ENCODE assay signal across 8 cellular contexts in the genomic region with DNA sequence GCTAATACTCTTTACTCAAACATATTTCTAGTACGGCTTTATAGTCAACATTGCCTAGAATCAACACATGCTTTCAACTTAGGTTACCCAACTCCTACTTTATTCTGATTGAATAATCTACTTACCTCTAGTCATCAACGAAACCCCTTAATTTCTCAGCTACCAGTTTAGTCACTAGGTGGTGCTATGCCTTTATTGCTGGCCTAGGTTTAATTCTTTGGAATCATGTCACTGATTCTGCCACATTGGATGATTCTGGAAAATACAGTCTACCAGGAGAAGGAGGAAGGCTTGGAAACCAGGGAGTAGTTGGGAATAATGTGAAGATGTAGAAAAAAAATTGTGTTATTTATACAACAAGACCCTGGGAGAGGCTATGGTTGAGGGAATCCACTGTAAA.
DNase-seq lines count a peak whose midpoint lies in the region; ATAC-seq and TF ChIP-seq lines count a peak whose summit lies in the region.

No MANE protein-coding gene starts in this region.

- H3K27me3 Mint-ChIP-seq in CD8-positive, alpha-beta T cell (ENCODE audit: low read depth) = no peaks in the 10 kb centered on the region
- no peaks in the 10 kb centered on the region for H3K27me3 Mint-ChIP-seq in activated T-cell treated with anti-CD3 and anti-CD28 coated beads, Interleukin-2, amount 50 U/mL, for 4 hours (ENCODE audit: low read depth)

- no peaks in the 10 kb centered on the region for H3K4me1 Mint-ChIP-seq in CD8-positive, alpha-beta T cell (ENCODE audit: low read depth)
- no peaks in the 10 kb centered on the region for H3K4me1 Mint-ChIP-seq in activated T-cell treated with anti-CD3 and anti-CD28 coated beads, Interleukin-2, amount 50 U/mL, for 4 hours (ENCODE audit: low read depth)

- no peaks in the 10 kb centered on the region for H3K9me3 Mint-ChIP-seq in CD8-positive, alpha-beta T cell
- H3K9me3 Mint-ChIP-seq in activated T-cell treated with anti-CD3 and anti-CD28 coated beads, Interleukin-2, amount 50 U/mL, for 4 hours = no peaks in the 10 kb centered on the region

- TF ChIP-seq POLR2A in heart left ventricle (IDR thresholded peaks at IDR 0.05) = no peak
- no peak for TF ChIP-seq POLR2A in esophagus muscularis mucosa (IDR thresholded peaks at IDR 0.05; ENCODE audit: low read depth)

- H3K4me1 ChIP-seq in heart left ventricle (no peaks in the 10 kb centered on the region), esophagus muscularis mucosa (no peaks in the 10 kb centered on the region)
- no peaks in the 10 kb centered on the region for H3K4me1 ChIP-seq in CD8-positive, alpha-beta T cell (ENCODE audit: insufficient read depth, low read length)

- CTCF ChIA-PET in CD8-positive, alpha-beta T cell (lab: Charles Lee) = no interaction called here

- no peak overlapping the region for H3K4me3 Mint-ChIP-seq in CD8-positive, alpha-beta T cell
- no peak overlapping the region for H3K4me3 Mint-ChIP-seq in activated T-cell treated with anti-CD3 and anti-CD28 coated beads, Interleukin-2, amount 50 U/mL, for 4 hours

- no peaks in the 10 kb centered on the region for H3K36me3 ChIP-seq in heart left ventricle
- H3K36me3 ChIP-seq in esophagus muscularis mucosa = no peaks in the 10 kb centered on the region
- H3K36me3 ChIP-seq in CD8-positive, alpha-beta T cell (ENCODE audit: insufficient read depth, low read length) = no peaks in the 10 kb centered on the region

- H3K27ac ChIP-seq in heart left ventricle (no peak overlapping the region), esophagus muscularis mucosa (replicated peaks in 1 of 4) (no peak overlapping the region)
- H3K27ac ChIP-seq in CD8-positive, alpha-beta T cell (ENCODE audit: low read depth, low read length) = no peak overlapping the region

- peak in 8 of 12 donors; percentile 5 to 38 (median 16) for TF ChIP-seq CTCF in heart left ventricle (IDR thresholded peaks at IDR 0.05)
- peak in 2 of 3 experiments; percentile 33 to 34 for TF ChIP-seq CTCF in esophagus muscularis mucosa (IDR thresholded peaks at IDR 0.05)
- no peak for TF ChIP-seq CTCF in CD8-positive, alpha-beta T cell (IDR thresholded peaks at IDR 0.05)

- POLR2A ChIA-PET in CD8-positive, alpha-beta T cell (lab: Charles Lee) = no interaction called here

- TF ChIP-seq EP300 in esophagus muscularis mucosa (IDR thresholded peaks at IDR 0.05) = no peak

- DNase-seq in heart left ventricle (no peak), left ventricle myocardium superior (no peak), NCI-H748 treated with DMSO at 0.1 percent for 48 hours (lab: John Stamatoyannopoulos, UW) (peak; percentile 41), esophagus muscularis mucosa (ENCODE audit: extremely low spot score) (no peak), superior temporal gyrus (ENCODE audit: extremely low spot score) (peak; percentile 38), NCI-H2196 treated with DMSO at 0.1 percent for 48 hours (lab: John Stamatoyannopoulos, UW; ENCODE audit: unreplicated experiment) (no peak)
- DNase-seq in CD8-positive, alpha-beta T cell = no peak
- DNase-seq in activated T-cell treated with anti-CD3 and anti-CD28 coated beads, Interleukin-2, amount 50 U/mL, for 4 hours = no peak

- no peak for ATAC-seq in heart left ventricle
- no peak for ATAC-seq in left ventricle myocardium superior
- no peak for ATAC-seq in CD8-positive, alpha-beta T cell
- ATAC-seq in activated T-cell treated with anti-CD3 and anti-CD28 coated beads, Interleukin-2, amount 50 U/mL, for 4 hours = no peak

- H3K9me3 ChIP-seq in heart left ventricle (no peaks in the 10 kb centered on the region), esophagus muscularis mucosa (no peaks in the 10 kb centered on the region)
- no peaks in the 10 kb centered on the region for H3K9me3 ChIP-seq in CD8-positive, alpha-beta T cell (ENCODE audit: low read length)

- no peak overlapping the region for H3K27ac Mint-ChIP-seq in CD8-positive, alpha-beta T cell

- WGBS in heart left ventricle, 4 donors = 4 to 43% (median 8%) methylated on average over 2 of the region's 2 CpGs
- 10% methylated on average over 2 of the region's 2 CpGs for WGBS in esophagus muscularis mucosa

- H3K27me3 ChIP-seq in heart left ventricle (no peaks in the 10 kb centered on the region), esophagus muscularis mucosa (no peaks in the 10 kb centered on the region)
- H3K27me3 ChIP-seq in CD8-positive, alpha-beta T cell (ENCODE audit: insufficient read depth, low read length) = no peaks in the 10 kb centered on the region

- no peaks in the 10 kb centered on the region for H3K36me3 Mint-ChIP-seq in CD8-positive, alpha-beta T cell
- H3K36me3 Mint-ChIP-seq in activated T-cell treated with anti-CD3 and anti-CD28 coated beads, Interleukin-2, amount 50 U/mL, for 4 hours (ENCODE audit: insufficient read depth) = no peaks in the 10 kb centered on the region

- intact Hi-C loops in heart left ventricle (cut with DNase I) = no loop called here
- intact Hi-C loops in left ventricle myocardium superior (cut with micrococcal nuclease) = no loop called here
- intact Hi-C loops in esophagus muscularis mucosa (cut with DNase I) = no loop called here
- intact Hi-C loops in CD8-positive, alpha-beta T cell (cut with DNase I, micrococcal nuclease) = no loop called here

- H3K4me3 ChIP-seq in heart left ventricle (no peak overlapping the region), esophagus muscularis mucosa (no peak overlapping the region)
- no peak overlapping the region for H3K4me3 ChIP-seq in CD8-positive, alpha-beta T cell (ENCODE audit: low read depth, low read length)

Comparison
In these comparisons a context has a peak if more than half of its experiments do, and no peak if none do; other contexts are left out.
1. DNase-seq: peak in NCI-H748 treated with DMSO at 0.1 percent for 48 hours (single experiment) and superior temporal gyrus (single experiment); none in heart left ventricle (0 of 5), left ventricle myocardium superior (single experiment), esophagus muscularis mucosa (single experiment), CD8-positive, alpha-beta T cell (0 of 7), activated T-cell treated with anti-CD3 and anti-CD28 coated beads, Interleukin-2, amount 50 U/mL, for 4 hours (single experiment) and NCI-H2196 treated with DMSO at 0.1 percent for 48 hours (single experiment).